5 cellular contexts compared by ENCODE assay signal in genomic region chr12:52856077-52856476, GRCh38. TPM values are rescaled to one million over a fixed set of nuclear protein-coding genes. Genes with fewer than 3 reads are reported as not detected.
"Had no signal": no experiment of that assay in that cellular context is flagged by ENCODE, and none has a peak within 500 bp of the region (broad histone marks: within the 10 kb centered on the region; RNA-seq: fewer than 3 reads in every experiment).

No MANE protein-coding gene starts in this region.

RNA-seq across cellular contexts. Expression of gene KRT78, which starts 7.3 kb away (rescaled TPM):
- total RNA-seq: HepG2, HT-29, HT1080, IMR-90 had no signal
- polyA plus RNA-seq: HepG2, IgD-negative memory B cell, IMR-90 had no signal

RNA-seq across cellular contexts. Expression of gene KRT79, which starts 22.0 kb away (rescaled TPM):
- total RNA-seq: HepG2, HT-29 had no signal
- polyA plus RNA-seq: IgD-negative memory B cell had no signal

RNA-seq across cellular contexts. Expression of gene KRT4, which starts 42.2 kb away (rescaled TPM):
- total RNA-seq: HepG2, HT-29, HT1080 had no signal
- polyA plus RNA-seq: HepG2, IgD-negative memory B cell had no signal

RNA-seq across cellular contexts. Expression of gene KRT8, which starts 48.8 kb away (rescaled TPM):
- polyA plus RNA-seq: IgD-negative memory B cell had no signal
